19 cellular contexts compared by ENCODE assay signal in genomic region chr9:98334796-98335195, GRCh38.
DNase-seq lines count a peak whose midpoint lies in the region; ATAC-seq and TF ChIP-seq lines count a peak whose summit lies in the region.
"Had no signal": no experiment of that assay in that cellular context is flagged by ENCODE, and none has a peak within 500 bp of the region (broad histone marks: within the 10 kb centered on the region; RNA-seq: fewer than 3 reads in every experiment).

No MANE protein-coding gene starts in this region.

- H3K36me3 Mint-ChIP-seq in HFFc6 (ENCODE audit: low read depth), result peaks cover 5% of the 10 kb centered on the region
- H3K36me3 Mint-ChIP-seq in CD8-positive, alpha-beta memory T cell, result peaks cover 0 to 2% (median 0%) of the 10 kb centered on the region in 3 donors

- POLR2A ChIA-PET in CD8-positive, alpha-beta memory T cell (lab: Charles Lee), result no interaction called here

- no peak overlapping the region for H2BK12ac ChIP-seq in mesenchymal stem cell (ENCODE audit: low read length in 2 of 2)

- H3K4me3 Mint-ChIP-seq in HFFc6, result no peak overlapping the region
- no peak overlapping the region for H3K4me3 Mint-ChIP-seq in CD8-positive, alpha-beta memory T cell
- H3K4me3 Mint-ChIP-seq: CD4-positive, CD25-positive, alpha-beta regulatory T cell; GM23338 had no signal

- no peak overlapping the region for H4K8ac ChIP-seq in mesenchymal stem cell (ENCODE audit: low read length)

- WGBS in mesenchymal stem cell, result 90% methylated on average over 3 of the region's 3 CpGs

- no peak overlapping the region for H3K9ac ChIP-seq in mesenchymal stem cell (ENCODE audit: low read length)

- H3K27ac ChIP-seq in mesenchymal stem cell (ENCODE audit: low read length, poor library complexity, severe bottlenecking), result no peak overlapping the region
- no peak overlapping the region for H3K27ac ChIP-seq in CD8-positive, alpha-beta memory T cell (ENCODE audit: low read depth, low read length)
- H3K27ac ChIP-seq: SJCRH30 had no signal

- H2AK5ac ChIP-seq in mesenchymal stem cell (ENCODE audit: low read length, severe bottlenecking), result no peak overlapping the region

- no peak for ATAC-seq in HG02798 (IDR thresholded peaks at IDR 0.05; ENCODE audit: poor library complexity, unreplicated experiment)
- ATAC-seq: GM23338, HepG2 had no signal

- no peaks in the 10 kb centered on the region for H3K36me3 ChIP-seq in mesenchymal stem cell (ENCODE audit: control insufficient read depth in 1 of 2, insufficient read depth in 2 of 2, low read depth in 1 of 2, low read length in 2 of 2)
- H3K36me3 ChIP-seq in CD8-positive, alpha-beta memory T cell (ENCODE audit: insufficient read depth, low read length), result no peaks in the 10 kb centered on the region
- H3K36me3 ChIP-seq: BE2C, SJCRH30 had no signal

- peaks cover 57% of the 10 kb centered on the region for H3K4me1 Mint-ChIP-seq in HFFc6 (ENCODE audit: low read depth)
- no peaks in the 10 kb centered on the region for H3K4me1 Mint-ChIP-seq in CD8-positive, alpha-beta memory T cell
- H3K4me1 Mint-ChIP-seq: CD4-positive, CD25-positive, alpha-beta regulatory T cell; GM23338 had no signal

- no peak overlapping the region for H4K91ac ChIP-seq in mesenchymal stem cell (ENCODE audit: low read length)

- no peak for TF ChIP-seq CTCF in HFFc6 (IDR thresholded peaks at IDR 0.05)

- H3K27me3 Mint-ChIP-seq in HFFc6 (ENCODE audit: insufficient read depth), result no peaks in the 10 kb centered on the region
- peaks cover 5 to 61% of the 10 kb centered on the region in 2 donors for H3K27me3 Mint-ChIP-seq in CD8-positive, alpha-beta memory T cell

- CTCF ChIA-PET in CD8-positive, alpha-beta memory T cell (lab: Charles Lee), result no interaction called here

- no peaks in the 10 kb centered on the region for H3K79me1 ChIP-seq in mesenchymal stem cell (replicated peaks; ENCODE audit: low read length, poor library complexity, severe bottlenecking)

- H2AFZ ChIP-seq in mesenchymal stem cell (ENCODE audit: low read depth, low read length), result no peak overlapping the region

- H3K27me3 ChIP-seq in mesenchymal stem cell (ENCODE audit: control insufficient read depth in 1 of 2, insufficient read depth in 1 of 2, low read length in 2 of 2), result peaks cover 0 to 6% of the 10 kb centered on the region in 2 experiments
- H3K27me3 ChIP-seq in CD8-positive, alpha-beta memory T cell (ENCODE audit: insufficient read depth, low read length, poor library complexity, severe bottlenecking), result no peaks in the 10 kb centered on the region
- H3K27me3 ChIP-seq: BE2C had no signal

- H3K4ac ChIP-seq in mesenchymal stem cell (ENCODE audit: low read depth in 1 of 2, low read length in 2 of 2), result no peak overlapping the region

- no peaks in the 10 kb centered on the region for H3K4me1 ChIP-seq in mesenchymal stem cell (ENCODE audit: control insufficient read depth, insufficient read depth, low read depth, low read length)
- H3K4me1 ChIP-seq in CD8-positive, alpha-beta memory T cell (ENCODE audit: insufficient read depth, low read length), result no peaks in the 10 kb centered on the region
- H3K4me1 ChIP-seq: SJCRH30 had no signal

- H3K4me3 ChIP-seq in mesenchymal stem cell (ENCODE audit: insufficient read depth in 1 of 2, low read depth in 1 of 2, low read length in 2 of 2), result no peak overlapping the region
- no peak overlapping the region for H3K4me3 ChIP-seq in CD8-positive, alpha-beta memory T cell (ENCODE audit: low read length)
- H3K4me3 ChIP-seq: GM23338, SJCRH30 had no signal

- H3K4me2 ChIP-seq in mesenchymal stem cell (ENCODE audit: low read length, poor library complexity, severe bottlenecking), result no peak overlapping the region
- H3K4me2 ChIP-seq: GM23338 had no signal

- peaks cover 6% of the 10 kb centered on the region for H3K9me3 ChIP-seq in mesenchymal stem cell (ENCODE audit: control insufficient read depth, low read length)
- no peaks in the 10 kb centered on the region for H3K9me3 ChIP-seq in CD8-positive, alpha-beta memory T cell (ENCODE audit: low read length)
- H3K9me3 ChIP-seq: BE2C, SJCRH30 had no signal

- no peak overlapping the region for H2BK5ac ChIP-seq in mesenchymal stem cell (ENCODE audit: low read depth, low read length, poor library complexity, severe bottlenecking)

- H3K14ac ChIP-seq in mesenchymal stem cell (ENCODE audit: low read length in 2 of 2), result no peak overlapping the region

- H3K27ac Mint-ChIP-seq in HFFc6, result peak overlapping the region; percentile 90
- no peak overlapping the region for H3K27ac Mint-ChIP-seq in CD8-positive, alpha-beta memory T cell
- H3K27ac Mint-ChIP-seq: GM23338 had no signal

- H3K9me3 Mint-ChIP-seq in HFFc6, result no peaks in the 10 kb centered on the region; the same call in 1 of the 2 replicates
- H3K9me3 Mint-ChIP-seq in CD8-positive, alpha-beta memory T cell, result peaks cover 0 to 4% (median 0%) of the 10 kb centered on the region in 5 donors
- H3K9me3 Mint-ChIP-seq: GM23338 had no signal

- H3K23ac ChIP-seq in mesenchymal stem cell (ENCODE audit: low read length in 2 of 2), result no peak overlapping the region

- H3K18ac ChIP-seq in mesenchymal stem cell (ENCODE audit: low read depth in 1 of 2, low read length in 2 of 2), result no peak overlapping the region

- H2BK15ac ChIP-seq in mesenchymal stem cell (ENCODE audit: low read depth, poor library complexity, severe bottlenecking), result no peak overlapping the region

- DNase-seq in AG08396 (ENCODE audit: low spot score) (peak; percentile 0), HFFc6 (no peak), RPMI7951 (ENCODE audit: low read depth) (peak; percentile 68), kidney tubule cell (ENCODE audit: low spot score) (peak; percentile 33), mesenchymal stem cell (no peak)
- DNase-seq in CD8-positive, alpha-beta memory T cell, result no peak
- DNase-seq: BE2C; CD4-positive, CD25-positive, alpha-beta regulatory T cell; COR-L47; DMS79; KG1; NCI-H1105; NCI-H2029 treated with DMSO at 0.1 percent for 48 hours; NCI-H510A treated with DMSO at 0.1 percent for 48 hours; NCI-H748 treated with DMSO at 0.1 percent for 48 hours had no signal

- no peak overlapping the region for H2BK120ac ChIP-seq in mesenchymal stem cell (ENCODE audit: low read depth, low read length)

Comparison
In these comparisons a context has a peak if more than half of its experiments do, and no peak if none do; other contexts are left out.
1. DNase-seq: peak in AG08396 (single experiment), RPMI7951 (single experiment) and kidney tubule cell (single experiment); none in HFFc6 (single experiment), mesenchymal stem cell (single experiment) and CD8-positive, alpha-beta memory T cell (0 of 5).